Comparison of ENCODE assay signal across 10 cellular contexts in the genomic region with DNA sequence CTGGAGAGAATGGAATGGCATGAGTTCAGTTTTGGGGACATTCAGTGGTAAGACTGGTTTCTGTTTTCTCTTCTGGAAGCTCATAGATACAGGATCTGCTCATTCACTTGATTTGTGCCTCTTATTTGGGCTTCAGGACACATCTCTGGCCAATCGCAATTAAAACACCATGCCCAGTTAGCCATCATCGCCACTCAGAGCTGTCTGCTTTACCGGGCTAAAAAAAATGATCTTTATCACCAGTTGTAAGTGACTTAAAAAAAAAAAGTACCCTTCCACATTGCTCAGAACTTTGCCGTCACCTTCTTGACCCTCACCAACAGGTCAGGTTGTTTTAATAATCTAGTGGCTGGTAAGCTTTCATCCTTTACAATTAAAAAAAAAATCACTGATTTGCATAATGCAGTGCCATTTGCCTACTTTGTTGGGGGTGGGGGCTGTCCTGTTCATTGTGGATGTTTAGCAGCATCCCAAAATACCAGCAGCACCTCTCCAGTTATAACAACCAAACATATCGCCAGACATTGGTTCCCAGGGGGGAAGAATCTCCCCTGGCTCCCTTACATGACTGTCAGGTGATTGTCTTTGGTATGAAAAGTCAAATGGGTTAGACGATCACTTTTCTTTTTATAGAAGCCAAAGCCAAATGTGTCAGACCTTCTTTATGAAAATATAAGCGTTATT.
A peak's percentile ranks its signal among the peaks of the same experiment; 100 is the strongest.
DNase-seq lines count a peak whose midpoint lies in the region; ATAC-seq, FAIRE-seq and TF ChIP-seq lines count a peak whose summit lies in the region.
"Had no signal": no experiment of that assay in that cellular context is flagged by ENCODE, and none has a peak within 500 bp of the region (broad histone marks: within the 10 kb centered on the region; RNA-seq: fewer than 3 reads in every experiment).

No MANE protein-coding gene starts in this region.

- peak overlapping the region; percentile 75 to 90 (median 82) for H3K4me3 Mint-ChIP-seq in CD8-positive, alpha-beta memory T cell

- CTCF ChIA-PET in CD8-positive, alpha-beta memory T cell (lab: Charles Lee): interaction anchor here (0.7 to 3.0 kb wide), 5 partner anchors 10 to 366 kb away, joined by 3 to 11 read pairs (median 7); a partner anchor contains a TSS
- CTCF ChIA-PET in Panc1 (lab: Charles Lee): interaction anchor here (0.7 kb wide), 1 partner anchor 42 kb away, joined by 3 read pairs; no protein-coding TSS in a partner anchor

- no peak for TF ChIP-seq EP300 in ovary (IDR thresholded peaks at IDR 0.05)

- no peak for TF ChIP-seq CTCF in Panc1 (IDR thresholded peaks at IDR 0.05)
- TF ChIP-seq CTCF in epithelial cell of esophagus (IDR thresholded peaks at IDR 0.05; ENCODE audit: insufficient read depth, low read depth, low read length, missing control alignments): no peak
- TF ChIP-seq CTCF in ovary (IDR thresholded peaks at IDR 0.05): no peak

- H3K4me3 ChIP-seq in CD8-positive, alpha-beta memory T cell (ENCODE audit: low read length): peak overlapping the region; percentile 37
- H3K4me3 ChIP-seq in Panc1 (ENCODE audit: low read depth in 2 of 2, low read length in 2 of 2) (peak overlapping the region; percentile 25 to 53), epithelial cell of esophagus (ENCODE audit: low read length) (peak overlapping the region; percentile 26), ovary (peak overlapping the region; percentile 27)

- BruUV-seq in Panc1 (replicated peaks; lab: Mats Ljungman, UMichigan): no TSS peak

- FAIRE-seq in GM12892 (lab: Jason Lieb, UNC): no peak

- peaks cover 92% of the 10 kb centered on the region for H3K4me1 ChIP-seq in CD8-positive, alpha-beta memory T cell (ENCODE audit: insufficient read depth, low read length)
- H3K4me1 ChIP-seq in Panc1 (ENCODE audit: control insufficient read depth, insufficient read depth, low read length) (no peaks in the 10 kb centered on the region), ovary (ENCODE audit: insufficient read depth) (peaks cover 13% of the 10 kb centered on the region)

- H3K27me3 ChIP-seq in CD8-positive, alpha-beta memory T cell (ENCODE audit: insufficient read depth, low read length, poor library complexity, severe bottlenecking): no peaks in the 10 kb centered on the region
- H3K27me3 ChIP-seq in Panc1 (ENCODE audit: control insufficient read depth, insufficient read depth, low read length) (no peaks in the 10 kb centered on the region), ovary (no peaks in the 10 kb centered on the region)

- H3K4me1 Mint-ChIP-seq in CD8-positive, alpha-beta memory T cell: peaks cover 86 to 97% (median 94%) of the 10 kb centered on the region in 3 donors

- in situ Hi-C loops in Panc1 (cut with HindIII; ENCODE audit: low pct_unique_long_range_greater_than_20kb, low sequenced_read_pairs): no loop called here

- no peak for TF ChIP-seq POLR2A in ovary (IDR thresholded peaks at IDR 0.05)
- TF ChIP-seq POLR2A in GM12892 (IDR thresholded peaks at IDR 0.05; ENCODE audit: low read depth, low read length): no peak

- H3K27ac ChIP-seq in CD8-positive, alpha-beta memory T cell (ENCODE audit: low read depth, low read length): peak overlapping the region; percentile 26
- no peak overlapping the region for H3K27ac ChIP-seq in Panc1 (ENCODE audit: low read length)
- H3K27ac ChIP-seq in ovary: no peak overlapping the region

- peaks cover 4 to 85% (median 21%) of the 10 kb centered on the region in 3 donors for H3K36me3 Mint-ChIP-seq in CD8-positive, alpha-beta memory T cell

- no peaks in the 10 kb centered on the region for H3K9me3 ChIP-seq in CD8-positive, alpha-beta memory T cell (ENCODE audit: low read length)
- H3K9me3 ChIP-seq in Panc1 (ENCODE audit: control insufficient read depth, insufficient read depth, low read depth, low read length): no peaks in the 10 kb centered on the region
- H3K9me3 ChIP-seq in ovary: no peaks in the 10 kb centered on the region

- no peak for DNase-seq in CD8-positive, alpha-beta memory T cell
- DNase-seq in Panc1 (ENCODE audit: low read depth, low spot score) (no peak), epithelial cell of esophagus (ENCODE audit: low read depth) (no peak), ovary (no peak), NCI-H2107 (lab: John Stamatoyannopoulos, UW) (no peak), GM12892 (ENCODE audit: insufficient read length) (no peak), AG08396 (ENCODE audit: low spot score) (no peak)
- DNase-seq: cortex of kidney, NCI-H1417 treated with DMSO at 0.1 percent for 48 hours had no signal

- H3K27me3 Mint-ChIP-seq in CD8-positive, alpha-beta memory T cell: peaks cover 0 to 8% of the 10 kb centered on the region in 2 donors

- no peaks in the 10 kb centered on the region for H3K36me3 ChIP-seq in CD8-positive, alpha-beta memory T cell (ENCODE audit: insufficient read depth, low read length)
- H3K36me3 ChIP-seq in Panc1 (ENCODE audit: control insufficient read depth, insufficient read depth, low read length) (no peaks in the 10 kb centered on the region), ovary (no peaks in the 10 kb centered on the region)

- ATAC-seq in Panc1: no peak
- no peak for ATAC-seq in HG03342 (IDR thresholded peaks at IDR 0.05; ENCODE audit: unreplicated experiment)

- POLR2A ChIA-PET in CD8-positive, alpha-beta memory T cell (lab: Charles Lee): interaction anchor here (0.6 to 0.9 kb wide), 4 partner anchors 32 to 287 kb away, joined by 3 to 10 read pairs (median 3); no protein-coding TSS in a partner anchor
- POLR2A ChIA-PET in Panc1 (lab: Charles Lee): interaction anchor here (0.7 kb wide), 1 partner anchor 290 kb away, joined by 3 read pairs; no protein-coding TSS in a partner anchor

- 55 to 57% (median 57%) methylated on average over 7 of the region's 7 CpGs for WGBS in ovary, 3 donors

- intact Hi-C loops in Panc1 (cut with micrococcal nuclease; ENCODE audit: unreplicated experiment) (loop anchor here (10.0 kb wide), 1 partner anchor 243 kb away; no protein-coding TSS in a partner anchor), ovary (cut with DNase I) (loop anchor here in 1 of 4 donors (10.0 kb wide), 1 partner anchor 223 kb away; a partner anchor contains a TSS)

- H3K9me3 Mint-ChIP-seq in CD8-positive, alpha-beta memory T cell: no peaks in the 10 kb centered on the region

- H3K27ac Mint-ChIP-seq in CD8-positive, alpha-beta memory T cell: peak overlapping the region; percentile 90 to 100 (median 96)
